In the genomic region with DNA sequence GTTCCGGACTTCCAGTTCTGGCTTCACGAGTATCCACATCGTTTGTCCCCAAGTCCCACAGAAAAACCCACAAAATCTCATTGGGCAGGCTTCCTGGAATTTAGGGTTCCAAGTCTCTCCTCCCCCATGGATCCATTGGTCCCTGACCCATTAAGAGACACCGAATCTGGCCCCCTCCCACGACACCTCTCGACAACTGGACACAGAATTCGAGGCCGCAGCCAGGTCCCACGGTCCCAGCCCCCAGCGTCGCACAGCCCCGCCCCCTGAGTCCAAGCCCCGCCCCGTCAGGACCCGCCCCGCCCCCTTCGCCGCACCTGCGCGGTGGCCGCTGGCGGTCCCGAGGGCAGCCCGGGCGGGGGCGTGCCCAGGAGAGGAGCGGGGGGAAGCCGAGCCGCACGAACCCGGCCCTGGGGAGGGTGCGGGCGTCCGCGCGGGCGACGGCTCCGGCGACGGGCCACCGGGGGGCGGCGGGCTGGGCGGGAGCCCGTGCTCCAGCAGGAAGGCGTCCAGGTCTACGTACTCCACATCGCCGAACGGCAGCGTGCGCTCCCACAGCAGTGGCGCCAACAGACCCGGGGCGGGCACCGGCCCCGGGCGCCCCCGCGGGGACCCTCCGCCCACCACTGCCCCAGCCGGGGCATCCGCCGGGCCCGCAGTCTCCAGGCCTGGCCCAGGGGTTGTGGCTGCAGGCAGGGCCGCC, we compare ENCODE assay signal across 1 cellular context.
TF ChIP-seq lines count a peak whose summit lies in the region.

No MANE protein-coding gene starts in this region.

TF ChIP-seq in IMR-90, 13 proteins besides CTCF, POLR2A, EP300 and RAD21:
- TF ChIP-seq RFX5 (IDR thresholded peaks at IDR 0.05; ENCODE audit: low read depth, low read length) (no peak), MXI1 (IDR thresholded peaks at IDR 0.05; ENCODE audit: borderline replicate concordance, low read depth, low read length) (no peak), MAFK (IDR thresholded peaks at IDR 0.05; ENCODE audit: low read depth, low read length) (no peak), BHLHE40 (IDR thresholded peaks at IDR 0.05; ENCODE audit: low read depth, low read length) (no peak), CHD1 (IDR thresholded peaks at IDR 0.05; ENCODE audit: low read depth, low read length) (no peak), RCOR1 (IDR thresholded peaks at IDR 0.05; ENCODE audit: insufficient replicate concordance, low read length) (no peak), FOS (IDR thresholded peaks at IDR 0.05; ENCODE audit: low read depth, low read length) (no peak), NFE2L2 (IDR thresholded peaks at IDR 0.05; ENCODE audit: low read depth, low read length) (no peak), MAZ (IDR thresholded peaks at IDR 0.05; ENCODE audit: borderline replicate concordance, low read depth, low read length) (no peak; the same call in 1 of the 2 replicates)
- TF ChIP-seq, protein P1, sequence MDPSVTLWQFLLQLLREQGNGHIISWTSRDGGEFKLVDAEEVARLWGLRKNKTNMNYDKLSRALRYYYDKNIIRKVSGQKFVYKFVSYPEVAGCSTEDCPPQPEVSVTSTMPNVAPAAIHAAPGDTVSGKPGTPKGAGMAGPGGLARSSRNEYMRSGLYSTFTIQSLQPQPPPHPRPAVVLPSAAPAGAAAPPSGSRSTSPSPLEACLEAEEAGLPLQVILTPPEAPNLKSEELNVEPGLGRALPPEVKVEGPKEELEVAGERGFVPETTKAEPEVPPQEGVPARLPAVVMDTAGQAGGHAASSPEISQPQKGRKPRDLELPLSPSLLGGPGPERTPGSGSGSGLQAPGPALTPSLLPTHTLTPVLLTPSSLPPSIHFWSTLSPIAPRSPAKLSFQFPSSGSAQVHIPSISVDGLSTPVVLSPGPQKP (IDR thresholded peaks at IDR 0.05; ENCODE audit: borderline replicate concordance, low read depth, low read length), result no peak
